ENCODE assay signal across 14 cellular contexts in genomic region chr1:47809301-47810084, GRCh38.
DNase-seq lines count a peak whose midpoint lies in the region; ATAC-seq, FAIRE-seq and TF ChIP-seq lines count a peak whose summit lies in the region.
"Had no signal": no experiment of that assay in that cellular context is flagged by ENCODE, and none has a peak within 500 bp of the region (broad histone marks: within the 10 kb centered on the region; RNA-seq: fewer than 3 reads in every experiment).

No MANE protein-coding gene starts in this region.

- no peak overlapping the region for H3K27ac Mint-ChIP-seq in HFFc6
- H3K27ac Mint-ChIP-seq: activated naive CD4-positive, alpha-beta T cell treated with anti-CD3 and anti-CD28 coated beads for 36 hours; natural killer cell treated with Interleukin-12 subunit alpha and Interleukin-12 subunit beta and Interleukin-15 and Interleukin-18, amount 100 ng/mL, for 72 hours had no signal

- no peak overlapping the region for H3K4me2 ChIP-seq in hepatocyte

- WGBS in hepatocyte (ENCODE audit: low lambda C conversion rate, missing lambda C conversion rate), result 32% methylated on average over 8 of the region's 8 CpGs

- peaks cover 12% of the 10 kb centered on the region for H3K9me3 Mint-ChIP-seq in HFFc6
- H3K9me3 Mint-ChIP-seq: activated naive CD4-positive, alpha-beta T cell treated with anti-CD3 and anti-CD28 coated beads for 36 hours; CD4-positive, alpha-beta memory T cell; natural killer cell treated with Interleukin-12 subunit alpha and Interleukin-12 subunit beta and Interleukin-15 and Interleukin-18, amount 100 ng/mL, for 72 hours had no signal

- peak overlapping the region; percentile 65 for H3K27ac ChIP-seq in hepatocyte
- peak overlapping the region; percentile 11 for H3K27ac ChIP-seq in upper lobe of right lung
- H3K27ac ChIP-seq: suprapubic skin had no signal

- no peaks in the 10 kb centered on the region for H3K4me1 Mint-ChIP-seq in HFFc6 (ENCODE audit: low read depth)
- H3K4me1 Mint-ChIP-seq: CD4-positive, alpha-beta memory T cell had no signal

- H3K9me2 ChIP-seq in hepatocyte (replicated peaks; ENCODE audit: insufficient read depth), result no peaks in the 10 kb centered on the region

- H4K20me1 ChIP-seq in hepatocyte (ENCODE audit: insufficient read depth, poor library complexity, severe bottlenecking), result no peaks in the 10 kb centered on the region

- peaks cover 15% of the 10 kb centered on the region for H3K4me1 ChIP-seq in hepatocyte (ENCODE audit: insufficient read depth)
- H3K4me1 ChIP-seq in upper lobe of right lung, result no peaks in the 10 kb centered on the region

- H3K4me3 Mint-ChIP-seq in HFFc6, result no peak overlapping the region
- H3K4me3 Mint-ChIP-seq: activated naive CD4-positive, alpha-beta T cell treated with anti-CD3 and anti-CD28 coated beads for 36 hours; CD4-positive, alpha-beta memory T cell; natural killer cell treated with Interleukin-12 subunit alpha and Interleukin-12 subunit beta and Interleukin-15 and Interleukin-18, amount 100 ng/mL, for 72 hours had no signal

- DNase-seq in NCI-H1092 (lab: John Stamatoyannopoulos, UW), result peak; percentile 13
- peak; percentile 14 to 33 for DNase-seq in SHP77 (lab: John Stamatoyannopoulos, UW)
- DNase-seq in hepatocyte (ENCODE audit: low spot score), result peak; percentile 23
- no peak for DNase-seq in upper lobe of right lung
- no peak for DNase-seq in RCC 7860 (ENCODE audit: low spot score)
- no peak for DNase-seq in omental fat pad (ENCODE audit: low spot score)
- no peak for DNase-seq in HFFc6
- DNase-seq: activated naive CD4-positive, alpha-beta T cell treated with anti-CD3 and anti-CD28 coated beads for 36 hours; CD4-positive, alpha-beta memory T cell; NCI-H2171 had no signal

- H2AFZ ChIP-seq in hepatocyte, result no peak overlapping the region

- H3K27me3 ChIP-seq in hepatocyte, result no peaks in the 10 kb centered on the region
- H3K27me3 ChIP-seq in upper lobe of right lung, result no peaks in the 10 kb centered on the region
- H3K27me3 ChIP-seq: suprapubic skin had no signal

- intact Hi-C loops in upper lobe of right lung (cut with DNase I), result no loop called here

- ATAC-seq in upper lobe of right lung (peak; percentile 11), omental fat pad (ENCODE audit: low FRiP score) (no peak)
- ATAC-seq: K562; natural killer cell treated with Interleukin-12 subunit alpha and Interleukin-12 subunit beta and Interleukin-15 and Interleukin-18, amount 100 ng/mL, for 72 hours had no signal

- no peaks in the 10 kb centered on the region for H3K79me2 ChIP-seq in hepatocyte

- peaks cover 7% of the 10 kb centered on the region; the same call in 1 of the 2 replicates for H3K27me3 Mint-ChIP-seq in HFFc6 (ENCODE audit: insufficient read depth)

- H3K36me3 Mint-ChIP-seq in HFFc6 (ENCODE audit: low read depth), result no peaks in the 10 kb centered on the region
- H3K36me3 Mint-ChIP-seq: CD4-positive, alpha-beta memory T cell; natural killer cell treated with Interleukin-12 subunit alpha and Interleukin-12 subunit beta and Interleukin-15 and Interleukin-18, amount 100 ng/mL, for 72 hours had no signal

- H3K36me3 ChIP-seq in hepatocyte (replicated peaks; ENCODE audit: insufficient read depth, low read depth) (no peaks in the 10 kb centered on the region), upper lobe of right lung (no peaks in the 10 kb centered on the region)
- H3K36me3 ChIP-seq: suprapubic skin had no signal

- H3K9me3 ChIP-seq in hepatocyte (ENCODE audit: low read depth) (no peaks in the 10 kb centered on the region), upper lobe of right lung (no peaks in the 10 kb centered on the region)
- H3K9me3 ChIP-seq: suprapubic skin had no signal

- FAIRE-seq in RCC 7860 (lab: Jason Lieb, UNC), result no peak
- FAIRE-seq: colon, K562 had no signal

- TF ChIP-seq CTCF in hepatocyte (IDR thresholded peaks at IDR 0.05; ENCODE audit: poor library complexity) (no peak), upper lobe of right lung (IDR thresholded peaks at IDR 0.05) (no peak), omental fat pad (IDR thresholded peaks at IDR 0.05) (no peak), HFFc6 (IDR thresholded peaks at IDR 0.05) (no peak)

- H3K4me3 ChIP-seq in hepatocyte, result no peak overlapping the region
- no peak overlapping the region for H3K4me3 ChIP-seq in upper lobe of right lung
- H3K4me3 ChIP-seq: K562, suprapubic skin had no signal

Comparison
In these comparisons a context has a peak if more than half of its experiments do, and no peak if none do; other contexts are left out.
1. DNase-seq: peak in NCI-H1092 (single experiment), SHP77 (2 of 2) and hepatocyte (single experiment); none in upper lobe of right lung (single experiment), RCC 7860 (single experiment), omental fat pad (single experiment) and HFFc6 (single experiment).